34 cellular contexts compared by ENCODE assay signal in genomic region chr2:29760008-29760407, GRCh38.
"Had no signal": no experiment of that assay in that cellular context is flagged by ENCODE, and none has a peak within 500 bp of the region (broad histone marks: within the 10 kb centered on the region; RNA-seq: fewer than 3 reads in every experiment).

No MANE protein-coding gene starts in this region.

- DNase-seq: activated B cell treated with CpG ODN at 0.5 μM for 24 hours; activated CD4-positive, alpha-beta memory T cell treated with anti-CD3 and anti-CD28 coated beads for 36 hours; activated CD4-positive, alpha-beta T cell treated with anti-CD3 and anti-CD28 coated beads for 4 hours; activated CD4-positive, alpha-beta T cell treated with anti-CD3 and anti-CD28 coated beads, Interleukin-2, amount 10 ng/mL, durations not matched to agents 24 days and 14 days; activated CD4-positive, alpha-beta T cell treated with anti-CD3 and anti-CD28 coated beads, Interleukin-2, amount 50 U/mL, for 1 hour; activated CD4-positive, alpha-beta T cell treated with anti-CD3 and anti-CD28 coated beads, Interleukin-2, amount 50 U/mL, for 4 hours; activated CD4-positive, CD25-positive, alpha-beta regulatory T cell treated with anti-CD3 and anti-CD28 coated beads, Interleukin-2, amount 50 U/mL, for 72 hours; activated CD8-positive, alpha-beta memory T cell treated with anti-CD3 and anti-CD28 coated beads, Interleukin-2, amount 50 U/mL, for 48 hours; activated CD8-positive, alpha-beta T cell treated with anti-CD3 and anti-CD28 coated beads for 36 hours; activated effector memory CD4-positive, alpha-beta T cell treated with Interleukin-2 at 50 U/mL for 16 hours; activated gamma-delta T cell; activated naive CD4-positive, alpha-beta T cell treated with anti-CD3 and anti-CD28 coated beads, Interleukin-2, amount 10 ng/mL, durations not matched to agents 7 days and 5 days; activated naive CD4-positive, alpha-beta T cell treated with Interleukin-2 at 50 U/mL for 16 hours; activated naive CD8-positive, alpha-beta T cell treated with anti-CD3 and anti-CD28 coated beads, Interleukin-2, amount 10 ng/mL, durations not matched to agents 7 days and 5 days; activated naive CD8-positive, alpha-beta T cell treated with anti-CD3 and anti-CD28 coated beads, Interleukin-2, amount 50 U/mL, for 24 hours; activated T-cell treated with anti-CD3 and anti-CD28 coated beads, Interleukin-2, amount 50 U/mL, for 24 hours; activated T-cell treated with anti-CD3 and anti-CD28 coated beads, Interleukin-2, amount 50 U/mL, for 48 hours; amygdala; anterior cingulate cortex; caudate nucleus; cerebellar nuclear complex; T-helper 1 cell; T-helper 2 cell; T-helper 9 cell had no signal

- H3K27me3 ChIP-seq: ascending aorta, cardiac muscle cell had no signal

- H3K9me3 Mint-ChIP-seq: activated B cell treated with CpG ODN at 0.5 μM for 24 hours; activated CD4-positive, alpha-beta memory T cell treated with anti-CD3 and anti-CD28 coated beads for 36 hours; activated CD4-positive, alpha-beta T cell treated with anti-CD3 and anti-CD28 coated beads, Interleukin-2, amount 10 ng/mL, durations not matched to agents 24 days and 14 days; activated CD8-positive, alpha-beta T cell treated with anti-CD3 and anti-CD28 coated beads for 36 hours; activated naive CD4-positive, alpha-beta T cell treated with anti-CD3 and anti-CD28 coated beads, Interleukin-2, amount 10 ng/mL, durations not matched to agents 7 days and 5 days; activated naive CD4-positive, alpha-beta T cell treated with anti-CD3 and anti-CD28 coated beads, Interleukin-2, amount 50 U/mL, for 24 hours; activated naive CD8-positive, alpha-beta T cell treated with anti-CD3 and anti-CD28 coated beads, Interleukin-2, amount 10 ng/mL, durations not matched to agents 7 days and 5 days; activated naive CD8-positive, alpha-beta T cell treated with anti-CD3 and anti-CD28 coated beads, Interleukin-2, amount 50 U/mL, for 24 hours; activated T-cell treated with anti-CD3 and anti-CD28 coated beads, Interleukin-2, amount 50 U/mL, for 24 hours; activated T-helper 2 cell treated with anti-CD3 and anti-CD28 coated beads, Interferon-gamma antibody, Interleukin-2, Interleukin-4, amounts not matched to agents 10 μg/mL and 5 μg/mL and 100 μg/mL, durations not matched to agents 14 hours and 24 hours and 36 hours; brain; central memory CD8-positive, alpha-beta T cell; T-helper 1 cell treated with Interleukin-12 subunit alpha and Interleukin-12 subunit beta and Interleukin-4 antibody, amounts not matched to agents 30 μg/mL and 1 μg/mL, for 36 hours; T-helper 2 cell treated with Interferon-gamma antibody and Interleukin-4, amounts not matched to agents 5 μg/mL and 100 μg/mL, for 36 hours had no signal

- H3K36me3 Mint-ChIP-seq: activated CD4-positive, alpha-beta memory T cell treated with anti-CD3 and anti-CD28 coated beads for 36 hours; activated naive CD4-positive, alpha-beta T cell treated with anti-CD3 and anti-CD28 coated beads, Interleukin-2, amount 10 ng/mL, durations not matched to agents 7 days and 5 days; activated naive CD4-positive, alpha-beta T cell treated with anti-CD3 and anti-CD28 coated beads, Interleukin-2, amount 50 U/mL, for 24 hours; activated naive CD8-positive, alpha-beta T cell; activated naive CD8-positive, alpha-beta T cell treated with anti-CD3 and anti-CD28 coated beads, Interleukin-2, amount 10 ng/mL, durations not matched to agents 7 days and 5 days; brain had no signal

- H3K4me1 Mint-ChIP-seq: activated B cell treated with CpG ODN at 0.5 μM for 24 hours; activated CD4-positive, alpha-beta T cell treated with anti-CD3 and anti-CD28 coated beads, Interleukin-2, amount 10 ng/mL, durations not matched to agents 24 days and 14 days; activated naive CD4-positive, alpha-beta T cell treated with anti-CD3 and anti-CD28 coated beads, Interleukin-2, amount 10 ng/mL, durations not matched to agents 7 days and 5 days; activated naive CD4-positive, alpha-beta T cell treated with anti-CD3 and anti-CD28 coated beads, Interleukin-2, amount 50 U/mL, for 24 hours; activated naive CD8-positive, alpha-beta T cell treated with anti-CD3 and anti-CD28 coated beads, Interleukin-2, amount 10 ng/mL, durations not matched to agents 7 days and 5 days; activated naive CD8-positive, alpha-beta T cell treated with anti-CD3 and anti-CD28 coated beads, Interleukin-2, amount 50 U/mL, for 24 hours; central memory CD8-positive, alpha-beta T cell had no signal

- H3K27ac Mint-ChIP-seq: activated B cell treated with CpG ODN at 0.5 μM for 24 hours; activated CD4-positive, alpha-beta memory T cell treated with anti-CD3 and anti-CD28 coated beads for 36 hours; activated CD4-positive, alpha-beta T cell treated with anti-CD3 and anti-CD28 coated beads, Interleukin-2, amount 10 ng/mL, durations not matched to agents 24 days and 14 days; activated CD8-positive, alpha-beta T cell treated with anti-CD3 and anti-CD28 coated beads for 36 hours; activated naive CD4-positive, alpha-beta T cell treated with anti-CD3 and anti-CD28 coated beads, Interleukin-2, amount 10 ng/mL, durations not matched to agents 7 days and 5 days; activated naive CD4-positive, alpha-beta T cell treated with anti-CD3 and anti-CD28 coated beads, Interleukin-2, amount 50 U/mL, for 24 hours; activated naive CD8-positive, alpha-beta T cell; activated naive CD8-positive, alpha-beta T cell treated with anti-CD3 and anti-CD28 coated beads, Interleukin-2, amount 10 ng/mL, durations not matched to agents 7 days and 5 days; activated naive CD8-positive, alpha-beta T cell treated with anti-CD3 and anti-CD28 coated beads, Interleukin-2, amount 50 U/mL, for 24 hours; activated T-cell treated with anti-CD3 and anti-CD28 coated beads, Interleukin-2, amount 50 U/mL, for 24 hours; activated T-helper 2 cell treated with anti-CD3 and anti-CD28 coated beads, Interferon-gamma antibody, Interleukin-2, Interleukin-4, amounts not matched to agents 10 μg/mL and 5 μg/mL and 100 μg/mL, durations not matched to agents 14 hours and 24 hours and 36 hours; T-helper 1 cell treated with Interleukin-12 subunit alpha and Interleukin-12 subunit beta and Interleukin-4 antibody, amounts not matched to agents 30 μg/mL and 1 μg/mL, for 36 hours; T-helper 2 cell treated with Interferon-gamma antibody and Interleukin-4, amounts not matched to agents 5 μg/mL and 100 μg/mL, for 36 hours had no signal

- ATAC-seq: activated CD8-positive, alpha-beta T cell treated with anti-CD3 and anti-CD28 coated beads for 36 hours; activated naive CD8-positive, alpha-beta T cell treated with anti-CD3 and anti-CD28 coated beads, Interleukin-2, amount 50 U/mL, for 24 hours had no signal

- H3K4me1 ChIP-seq: ascending aorta had no signal

- H3K27ac ChIP-seq: ascending aorta, cardiac muscle cell, VCaP had no signal

- H3K27me3 Mint-ChIP-seq: activated B cell treated with CpG ODN at 0.5 μM for 24 hours; activated CD4-positive, alpha-beta memory T cell treated with anti-CD3 and anti-CD28 coated beads for 36 hours; activated CD4-positive, alpha-beta T cell treated with anti-CD3 and anti-CD28 coated beads, Interleukin-2, amount 10 ng/mL, durations not matched to agents 24 days and 14 days; activated CD8-positive, alpha-beta T cell treated with anti-CD3 and anti-CD28 coated beads for 36 hours; activated naive CD4-positive, alpha-beta T cell treated with anti-CD3 and anti-CD28 coated beads, Interleukin-2, amount 10 ng/mL, durations not matched to agents 7 days and 5 days; activated naive CD8-positive, alpha-beta T cell treated with anti-CD3 and anti-CD28 coated beads, Interleukin-2, amount 10 ng/mL, durations not matched to agents 7 days and 5 days; brain; central memory CD8-positive, alpha-beta T cell had no signal

- H3K4me3 ChIP-seq: ascending aorta, cardiac muscle cell had no signal

- H3K4me3 Mint-ChIP-seq: activated B cell treated with CpG ODN at 0.5 μM for 24 hours; activated CD4-positive, alpha-beta memory T cell treated with anti-CD3 and anti-CD28 coated beads for 36 hours; activated CD4-positive, alpha-beta T cell treated with anti-CD3 and anti-CD28 coated beads, Interleukin-2, amount 10 ng/mL, durations not matched to agents 24 days and 14 days; activated CD8-positive, alpha-beta T cell treated with anti-CD3 and anti-CD28 coated beads for 36 hours; activated naive CD4-positive, alpha-beta T cell treated with anti-CD3 and anti-CD28 coated beads, Interleukin-2, amount 10 ng/mL, durations not matched to agents 7 days and 5 days; activated naive CD4-positive, alpha-beta T cell treated with anti-CD3 and anti-CD28 coated beads, Interleukin-2, amount 50 U/mL, for 24 hours; activated naive CD8-positive, alpha-beta T cell; activated naive CD8-positive, alpha-beta T cell treated with anti-CD3 and anti-CD28 coated beads, Interleukin-2, amount 10 ng/mL, durations not matched to agents 7 days and 5 days; activated naive CD8-positive, alpha-beta T cell treated with anti-CD3 and anti-CD28 coated beads, Interleukin-2, amount 50 U/mL, for 24 hours; activated T-cell treated with anti-CD3 and anti-CD28 coated beads, Interleukin-2, amount 50 U/mL, for 24 hours; brain; central memory CD8-positive, alpha-beta T cell; T-helper 1 cell treated with Interleukin-12 subunit alpha and Interleukin-12 subunit beta and Interleukin-4 antibody, amounts not matched to agents 30 μg/mL and 1 μg/mL, for 36 hours; T-helper 2 cell treated with Interferon-gamma antibody and Interleukin-4, amounts not matched to agents 5 μg/mL and 100 μg/mL, for 36 hours had no signal

- H3K36me3 ChIP-seq: ascending aorta, cardiac muscle cell had no signal

- H3K9me3 ChIP-seq: ascending aorta had no signal
